ENCODE assay signal across 8 cellular contexts in the genomic region with DNA sequence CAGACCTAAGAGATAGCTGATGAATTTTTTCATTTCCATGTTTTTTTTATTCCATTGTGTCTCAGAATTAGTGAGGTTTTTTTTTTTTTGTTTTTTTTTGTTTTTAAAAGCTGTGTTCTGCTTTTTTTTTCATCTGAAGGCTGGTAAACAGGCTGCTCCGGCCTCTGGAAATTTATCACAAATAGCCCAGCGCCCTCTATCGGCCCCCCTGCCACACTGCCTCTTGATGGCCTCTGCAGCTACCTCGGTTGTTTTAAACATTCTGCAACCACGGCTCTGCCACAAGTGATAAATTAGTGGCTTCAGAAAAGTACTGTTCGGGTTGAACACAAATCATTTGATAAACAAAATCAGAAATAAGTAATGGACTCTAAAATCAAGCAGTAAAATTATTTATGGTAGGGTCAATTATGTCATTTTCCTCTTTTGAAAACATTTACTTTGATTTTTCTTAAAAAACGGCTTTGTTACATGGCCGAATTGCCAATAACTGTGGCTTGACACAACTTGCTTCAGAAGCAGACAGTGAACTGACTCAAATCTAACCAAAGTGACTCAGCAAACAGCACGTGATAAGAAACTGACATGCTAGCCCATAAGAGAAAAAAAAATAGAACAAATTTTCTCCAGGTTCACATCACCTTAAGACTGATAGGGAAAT.
DNase-seq lines count a peak whose midpoint lies in the region; ATAC-seq and TF ChIP-seq lines count a peak whose summit lies in the region.

No MANE protein-coding gene starts in this region.

- H3K27ac ChIP-seq in A673 (ENCODE audit: low read depth, low read length, poor library complexity, severe bottlenecking) (no peak overlapping the region), aorta (ENCODE audit: low read depth in 1 of 2, low read length in 2 of 2) (no peak overlapping the region)

- no peaks in the 10 kb centered on the region for H3K4me1 ChIP-seq in A673 (ENCODE audit: insufficient read depth, low read length, poor library complexity, severe bottlenecking)
- H3K4me1 ChIP-seq in aorta (ENCODE audit: control insufficient read depth in 1 of 2, insufficient read depth in 2 of 2, low read length in 2 of 2) = no peaks in the 10 kb centered on the region

- POLR2A ChIA-PET in A673 (lab: Charles Lee; ENCODE audit: low non-redundant PET) = no interaction called here

- CTCF ChIA-PET in A673 (lab: Charles Lee) = interaction anchor here (0.6 to 1.3 kb wide), 5 partner anchors 35 to 1148 kb away, joined by 3 to 7 read pairs (median 4); no protein-coding TSS in a partner anchor

- TF ChIP-seq CTCF in A673 (conservative IDR thresholded peaks at IDR 0.05; ENCODE audit: low read depth, low read length) = peak; percentile 91
- peak; percentile 77 for TF ChIP-seq CTCF in GM12874 (IDR thresholded peaks at IDR 0.05; ENCODE audit: insufficient read depth, low read depth, low read length)
- TF ChIP-seq CTCF in fibroblast of pulmonary artery (IDR thresholded peaks at IDR 0.05; ENCODE audit: low read length, missing control alignments) = peak; percentile 78

- intact Hi-C loops in A673 (cut with micrococcal nuclease; ENCODE audit: unreplicated experiment) (loop anchor here (10.0 kb wide), 2 partner anchors 1024 to 1144 kb away; no protein-coding TSS in a partner anchor), aorta (cut with DNase I) (no loop called here)

- no peaks in the 10 kb centered on the region for H3K27me3 ChIP-seq in A673 (replicated peaks; ENCODE audit: insufficient read depth, low read depth, low read length, poor library complexity)
- H3K27me3 ChIP-seq in aorta (ENCODE audit: control insufficient read depth in 1 of 2, insufficient read depth in 2 of 2, low read length in 1 of 2) = no peaks in the 10 kb centered on the region

- no peaks in the 10 kb centered on the region for H3K9me3 ChIP-seq in A673 (ENCODE audit: low read depth, low read length, poor library complexity, severe bottlenecking)
- peaks cover 2% of the 10 kb centered on the region for H3K9me3 ChIP-seq in aorta (ENCODE audit: control insufficient read depth, low read length)

- BruUV-seq in A673 (replicated peaks; lab: Mats Ljungman, UMichigan) = no TSS peak

- DNase-seq in A673 (ENCODE audit: low spot score) (peak; percentile 67), NOMO-1 (lab: John Stamatoyannopoulos, UW; ENCODE audit: unreplicated experiment in 2 of 2) (peak; percentile 60 to 71), activated T-cell treated with anti-CD3 and anti-CD28 coated beads for 1 hour (ENCODE audit: low read depth) (peak; percentile 30), fibroblast of pulmonary artery (ENCODE audit: low read depth) (peak; percentile 65), nucleus accumbens (lab: John Stamatoyannopoulos, UW) (peak in 49 of 56 donors; percentile 1 to 80 (median 25)), aorta (peak; percentile 83 to 86)

- WGBS in aorta, 2 donors = 12 to 22% methylated on average over 9 of the region's 9 CpGs

- H3K4me3 ChIP-seq in A673 (ENCODE audit: low read depth, low read length, poor library complexity, severe bottlenecking) = no peak overlapping the region
- no peak overlapping the region for H3K4me3 ChIP-seq in fibroblast of pulmonary artery (replicated peaks; ENCODE audit: low read depth, low read length)
- H3K4me3 ChIP-seq in aorta (ENCODE audit: low read length in 2 of 2) = no peak overlapping the region

- ATAC-seq in HG03108 (IDR thresholded peaks at IDR 0.05; ENCODE audit: unreplicated experiment) (peak; percentile 54), aorta (ENCODE audit: low FRiP score) (peak; percentile 76)

- H3K36me3 ChIP-seq in A673 (ENCODE audit: insufficient read depth, low read length, poor library complexity, severe bottlenecking) (no peaks in the 10 kb centered on the region), aorta (ENCODE audit: control insufficient read depth in 1 of 2, insufficient read depth in 2 of 2, low read length in 1 of 2) (no peaks in the 10 kb centered on the region)

Comparison
In these comparisons a context has a peak if more than half of its experiments do, and no peak if none do; other contexts are left out.
1. DNase-seq: peak in every context shown above with its lines; median percentile 84 in aorta; 67 in A673; 66 in NOMO-1; 65 in fibroblast of pulmonary artery; 30 in activated T-cell treated with anti-CD3 and anti-CD28 coated beads for 1 hour; 25 in nucleus accumbens.